Comparison of ENCODE assay signal across 1 cellular context in genomic region chr2:234679766-234680687, GRCh38.
TF ChIP-seq lines count a peak whose summit lies in the region.

No MANE protein-coding gene starts in this region.

TF ChIP-seq in A549, 52 proteins besides CTCF, POLR2A, EP300 and RAD21 (continued from another document):
- TF ChIP-seq PHF8 (IDR thresholded peaks at IDR 0.05; ENCODE audit: borderline replicate concordance, low read depth) (no peak), RFX5 (IDR thresholded peaks at IDR 0.05) (no peak), CBX8 (IDR thresholded peaks at IDR 0.05) (no peak), HEYL (CRISPR knock-in tag; IDR thresholded peaks at IDR 0.05) (no peak), CEBPB (IDR thresholded peaks at IDR 0.05) (peak; percentile 92 to 96), SREBF2 (IDR thresholded peaks at IDR 0.05) (no peak), FOSB (CRISPR knock-in tag; IDR thresholded peaks at IDR 0.05) (no peak), GATA3 (IDR thresholded peaks at IDR 0.05; ENCODE audit: borderline replicate concordance) (peak; percentile 91), NPAS2 (CRISPR knock-in tag; IDR thresholded peaks at IDR 0.05; ENCODE audit: borderline replicate concordance) (no peak), POLR2AphosphoS2 (conservative IDR thresholded peaks at IDR 0.05; ENCODE audit: low read length) (no peak), BHLHE40 (IDR thresholded peaks at IDR 0.05; ENCODE audit: low read depth, low read length) (peak; percentile 67), JUNB (IDR thresholded peaks at IDR 0.05) (peak; percentile 99), REST (IDR thresholded peaks at IDR 0.05) (no peak), PBX3 (IDR thresholded peaks at IDR 0.05) (0 out of 2 replicates have a peak, but pooled peaks have one; percentile 19), FOSL2 (IDR thresholded peaks at IDR 0.05) (peak; percentile 97), FOSL2 (CRISPR knock-in tag; IDR thresholded peaks at IDR 0.05) (peak; percentile 97), CBX2 (IDR thresholded peaks at IDR 0.05; ENCODE audit: borderline replicate concordance, low read depth) (no peak), MYC (IDR thresholded peaks at IDR 0.05; ENCODE audit: borderline replicate concordance, low read length) (no peak), RNF2 (IDR thresholded peaks at IDR 0.05; ENCODE audit: borderline replicate concordance, low read depth) (no peak), HOXB13 (CRISPR knock-in tag; IDR thresholded peaks at IDR 0.05; ENCODE audit: low read depth) (peak; percentile 36; the same call in 1 of the 2 replicates), MAZ (IDR thresholded peaks at IDR 0.05; ENCODE audit: borderline replicate concordance, low read depth, low read length) (no peak)
